In the genomic region with DNA sequence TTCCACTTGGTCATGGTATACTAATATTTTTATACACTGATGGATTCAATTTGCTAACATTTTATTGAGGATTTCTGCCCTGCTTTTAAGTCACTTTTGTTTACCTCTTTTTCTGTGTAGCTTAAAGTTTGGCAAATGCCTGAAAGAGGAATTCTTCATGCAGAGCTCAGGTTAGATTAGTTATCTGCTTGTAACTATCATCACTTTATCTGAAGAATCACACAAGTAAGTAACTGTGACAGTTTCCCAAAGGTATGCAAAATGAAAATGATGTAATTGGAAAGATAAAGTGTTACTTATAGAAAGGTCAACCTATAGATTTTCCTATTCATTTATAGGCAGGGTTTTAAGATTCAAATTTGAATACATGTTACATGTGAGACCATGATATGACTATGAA, we compare ENCODE assay signal across 8 cellular contexts.
"Had no signal": no experiment of that assay in that cellular context is flagged by ENCODE, and none has a peak within 500 bp of the region (broad histone marks: within the 10 kb centered on the region; RNA-seq: fewer than 3 reads in every experiment).

No MANE protein-coding gene starts in this region.

- H3K4me3 ChIP-seq: GM23338, K562 had no signal

- ATAC-seq: GM23338, K562 had no signal

- DNase-seq: H9, HCEC 1CT, IMR-90 had no signal

- H3K4me3 Mint-ChIP-seq: GM23338, H9 had no signal

- H2AFZ ChIP-seq: GM23338 had no signal

- H3K9me3 Mint-ChIP-seq: GM23338, H9 had no signal

- H3K4me2 ChIP-seq: GM23338 had no signal

- FAIRE-seq: H1, H54, HTR-8/SVneo, K562 had no signal

- H3K27ac Mint-ChIP-seq: GM23338, H9 had no signal
